20 cellular contexts compared by ENCODE assay signal in the genomic region with DNA sequence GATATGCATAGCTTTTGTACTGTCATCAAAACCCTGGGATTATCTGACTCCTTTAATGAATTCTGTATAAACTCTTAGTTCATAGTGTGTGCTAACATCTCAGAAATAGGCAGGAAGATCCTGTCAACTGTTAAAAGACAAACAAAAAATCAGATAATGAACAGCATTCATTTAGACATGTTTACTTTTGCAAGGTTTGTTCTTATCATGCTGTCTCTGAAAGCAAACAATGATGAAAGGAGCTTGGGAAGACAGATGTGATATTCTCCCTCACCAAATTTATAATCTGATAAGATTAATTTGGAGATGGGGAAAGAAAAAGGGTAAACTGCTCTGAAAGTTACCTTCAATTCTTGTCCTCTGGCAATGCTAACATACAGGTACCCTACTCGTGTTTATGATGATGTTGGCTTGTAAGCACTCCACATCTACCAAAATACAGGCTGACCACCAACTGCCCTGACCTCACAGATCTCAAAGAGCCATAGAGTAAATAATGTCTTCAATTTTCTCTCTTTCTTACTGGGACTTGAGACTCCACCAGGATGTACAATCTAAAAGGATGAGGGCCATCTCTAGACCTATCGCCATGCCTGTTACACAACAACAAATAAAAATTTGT.
"Had no signal": no experiment of that assay in that cellular context is flagged by ENCODE, and none has a peak within 500 bp of the region (broad histone marks: within the 10 kb centered on the region; RNA-seq: fewer than 3 reads in every experiment).

No MANE protein-coding gene starts in this region.

- H3K4me1 Mint-ChIP-seq: naive thymus-derived CD8-positive, alpha-beta T cell; T-helper 17 cell had no signal

- H3K27me3 Mint-ChIP-seq: activated CD4-positive, alpha-beta memory T cell treated with anti-CD3 and anti-CD28 coated beads for 36 hours; activated naive CD8-positive, alpha-beta T cell treated with anti-CD3 and anti-CD28 coated beads, Interleukin-2, amount 10 ng/mL, durations not matched to agents 7 days and 5 days; naive thymus-derived CD8-positive, alpha-beta T cell; T-helper 17 cell; type B pancreatic cell had no signal

- ATAC-seq: activated T-cell treated with anti-CD3 and anti-CD28 coated beads, Interleukin-2, amount 50 U/mL, for 72 hours; naive thymus-derived CD8-positive, alpha-beta T cell; T-helper 17 cell had no signal

- H3K4me1 ChIP-seq: prostate gland, spleen had no signal

- H3K4me3 ChIP-seq: lung, prostate gland, spleen, thoracic aorta had no signal

- H3K27me3 ChIP-seq: spleen had no signal

- H3K36me3 ChIP-seq: prostate gland, thoracic aorta had no signal

- H3K27ac Mint-ChIP-seq: activated CD4-positive, alpha-beta memory T cell treated with anti-CD3 and anti-CD28 coated beads for 36 hours; activated naive CD4-positive, alpha-beta T cell treated with anti-CD3 and anti-CD28 coated beads for 36 hours; activated naive CD8-positive, alpha-beta T cell treated with anti-CD3 and anti-CD28 coated beads, Interleukin-2, amount 10 ng/mL, durations not matched to agents 7 days and 5 days; activated T-cell treated with anti-CD3 and anti-CD28 coated beads, Interleukin-2, amount 50 U/mL, for 72 hours; mesothelial cell of epicardium; naive thymus-derived CD8-positive, alpha-beta T cell; T-helper 17 cell; type B pancreatic cell had no signal

- H3K4me3 Mint-ChIP-seq: activated CD4-positive, alpha-beta memory T cell treated with anti-CD3 and anti-CD28 coated beads for 36 hours; activated naive CD4-positive, alpha-beta T cell treated with anti-CD3 and anti-CD28 coated beads for 36 hours; activated naive CD8-positive, alpha-beta T cell treated with anti-CD3 and anti-CD28 coated beads, Interleukin-2, amount 10 ng/mL, durations not matched to agents 7 days and 5 days; activated T-cell treated with anti-CD3 and anti-CD28 coated beads, Interleukin-2, amount 50 U/mL, for 72 hours; mesothelial cell of epicardium; naive thymus-derived CD8-positive, alpha-beta T cell; T-helper 17 cell; type B pancreatic cell had no signal

- DNase-seq: activated CD4-positive, alpha-beta memory T cell treated with anti-CD3 and anti-CD28 coated beads for 36 hours; activated CD4-positive, alpha-beta T cell treated with anti-CD3 and anti-CD28 coated beads for 48 hours; activated effector memory CD4-positive, alpha-beta T cell treated with Interleukin-2 at 50 U/mL for 16 hours; activated naive CD4-positive, alpha-beta T cell treated with anti-CD3 and anti-CD28 coated beads for 36 hours; activated naive CD8-positive, alpha-beta T cell treated with anti-CD3 and anti-CD28 coated beads, Interleukin-2, amount 10 ng/mL, durations not matched to agents 7 days and 5 days; activated T-cell treated with anti-CD3 and anti-CD28 coated beads, Interleukin-2, amount 50 U/mL, for 72 hours; amygdala; cerebellar nuclear complex; foreskin fibroblast; kidney; naive thymus-derived CD8-positive, alpha-beta T cell; spleen; stimulated activated CD4-positive, alpha-beta T cell treated with anti-CD3 and anti-CD28 coated beads, Interleukin-4, amount 100 ng/mL, for 24 hours; stimulated activated naive CD4-positive, alpha-beta T cell treated with Interleukin-2 at 50 U/mL for 16 hours; T-helper 17 cell had no signal

- H3K9me3 Mint-ChIP-seq: activated CD4-positive, alpha-beta memory T cell treated with anti-CD3 and anti-CD28 coated beads for 36 hours; activated naive CD4-positive, alpha-beta T cell treated with anti-CD3 and anti-CD28 coated beads for 36 hours; activated naive CD8-positive, alpha-beta T cell treated with anti-CD3 and anti-CD28 coated beads, Interleukin-2, amount 10 ng/mL, durations not matched to agents 7 days and 5 days; activated T-cell treated with anti-CD3 and anti-CD28 coated beads, Interleukin-2, amount 50 U/mL, for 72 hours; mesothelial cell of epicardium; naive thymus-derived CD8-positive, alpha-beta T cell had no signal

- H3K9me3 ChIP-seq: prostate gland, spleen, thoracic aorta had no signal

- H3K27ac ChIP-seq: prostate gland, spleen, thoracic aorta had no signal
